ENCODE assay signal across 9 cellular contexts in genomic region chr16:55494994-55495421, GRCh38. TPM values are rescaled to one million over a fixed set of nuclear protein-coding genes. Genes with fewer than 3 reads are reported as not detected.
DNase-seq lines count a peak whose midpoint lies in the region; ATAC-seq, FAIRE-seq and TF ChIP-seq lines count a peak whose summit lies in the region.
"Had no signal": no experiment of that assay in that cellular context is flagged by ENCODE, and none has a peak within 500 bp of the region (broad histone marks: within the 10 kb centered on the region; RNA-seq: fewer than 3 reads in every experiment).

No MANE protein-coding gene starts in this region.

- no peaks in the 10 kb centered on the region for H3K79me1 ChIP-seq in neuronal stem cell (ENCODE audit: low read depth, low read length)

- intact Hi-C loops in left ventricle myocardium inferior (cut with micrococcal nuclease) (loop anchor here (10.0 kb wide), 1 partner anchor 210 kb away; no protein-coding TSS in a partner anchor), sigmoid colon (cut with DNase I) (loop anchor here (10.0 kb wide), 1 partner anchor 210 kb away; no protein-coding TSS in a partner anchor)

- no peak overlapping the region for H3K27ac ChIP-seq in HEK293 (ENCODE audit: extremely low read depth, low read depth, low read length)
- no peak overlapping the region for H3K27ac ChIP-seq in VCaP
- H3K27ac ChIP-seq in left ventricle myocardium inferior (replicated peaks): peak overlapping the region; percentile 34
- H3K27ac ChIP-seq in sigmoid colon: peak overlapping the region in 1 of 4 donors; percentile 27
- no peak overlapping the region for H3K27ac ChIP-seq in neuronal stem cell (replicated peaks; ENCODE audit: low read length)

- H3K4me3 ChIP-seq in HEK293 (ENCODE audit: low read depth, low read length) (no peak overlapping the region), left ventricle myocardium inferior (no peak overlapping the region), sigmoid colon (no peak overlapping the region), neuronal stem cell (ENCODE audit: low read length in 2 of 2) (no peak overlapping the region)

- DNase-seq in left ventricle myocardium inferior: no peak
- peak; percentile 75 for DNase-seq in sigmoid colon
- DNase-seq in neuronal stem cell (ENCODE audit: low spot score): no peak
- no peak for DNase-seq in GM19239 (ENCODE audit: insufficient read length, low spot score)

- POLR2A ChIA-PET in HEK293 (lab: Yijun Ruan, JAX): no interaction called here

- H3K36me3 ChIP-seq in HEK293 (ENCODE audit: control insufficient read depth in 2 of 2, insufficient read depth in 1 of 2, low read length in 2 of 2) (peaks cover 0 to 38% of the 10 kb centered on the region in 2 experiments; a peak in 1 of 3 replicates), left ventricle myocardium inferior (peaks cover 7% of the 10 kb centered on the region), sigmoid colon (peaks cover 0 to 16% (median 0%) of the 10 kb centered on the region in 4 donors), neuronal stem cell (replicated peaks in 1 of 2; ENCODE audit: control insufficient read depth in 2 of 2, insufficient read depth in 2 of 2, low read length in 2 of 2) (peaks cover 6 to 92% of the 10 kb centered on the region in 2 donors)

- CTCF ChIA-PET in HEK293 (lab: Yijun Ruan, JAX): interaction anchor here (0.6 to 5.5 kb wide), 8 partner anchors 30 to 210 kb away, joined by 3 to 30 read pairs (median 3); no protein-coding TSS in a partner anchor

- no peak for ATAC-seq in GM21786 (IDR thresholded peaks at IDR 0.05; ENCODE audit: unreplicated experiment)
- ATAC-seq in HG02588 (IDR thresholded peaks at IDR 0.05; ENCODE audit: unreplicated experiment): no peak

- no peak overlapping the region for H4K8ac ChIP-seq in neuronal stem cell (ENCODE audit: low read depth, low read length)

- no peak overlapping the region for H3K23ac ChIP-seq in neuronal stem cell (ENCODE audit: low read depth, low read length, poor library complexity)

- no peak overlapping the region for H3K14ac ChIP-seq in neuronal stem cell (ENCODE audit: low read length)

- H2AK5ac ChIP-seq in neuronal stem cell (ENCODE audit: low read depth, low read length): no peak overlapping the region

- no peaks in the 10 kb centered on the region for H3K9me3 ChIP-seq in HEK293 (ENCODE audit: control insufficient read depth, insufficient read depth, low read depth, low read length)
- no peaks in the 10 kb centered on the region for H3K9me3 ChIP-seq in left ventricle myocardium inferior (replicated peaks)
- H3K9me3 ChIP-seq in sigmoid colon: no peaks in the 10 kb centered on the region
- H3K9me3 ChIP-seq in neuronal stem cell (replicated peaks in 1 of 2; ENCODE audit: control insufficient read depth in 2 of 2, insufficient read depth in 1 of 2, low read depth in 1 of 2, low read length in 2 of 2): no peaks in the 10 kb centered on the region

- H3K27me3 ChIP-seq in left ventricle myocardium inferior (ENCODE audit: low read depth) (no peaks in the 10 kb centered on the region), sigmoid colon (no peaks in the 10 kb centered on the region), neuronal stem cell (ENCODE audit: control insufficient read depth in 3 of 3, insufficient read depth in 3 of 3, low read depth in 1 of 3, low read length in 3 of 3) (no peaks in the 10 kb centered on the region)

- H3K4me2 ChIP-seq in neuronal stem cell (ENCODE audit: insufficient read depth, low read length, poor library complexity, severe bottlenecking): no peak overlapping the region

- H3K4me1 ChIP-seq in HEK293 (ENCODE audit: control insufficient read depth, insufficient read depth, low read length) (peaks cover 8% of the 10 kb centered on the region; the same call in 1 of the 2 replicates), left ventricle myocardium inferior (peaks cover 44% of the 10 kb centered on the region), sigmoid colon (peaks cover 0 to 21% (median 16%) of the 10 kb centered on the region in 4 donors), neuronal stem cell (ENCODE audit: control insufficient read depth in 2 of 2, insufficient read depth in 1 of 2, low read depth in 1 of 2, low read length in 2 of 2) (peaks cover 5 to 14% of the 10 kb centered on the region in 2 donors)

- no peak overlapping the region for H4K91ac ChIP-seq in neuronal stem cell (ENCODE audit: low read depth, low read length, poor library complexity)

- H2AFZ ChIP-seq in neuronal stem cell (ENCODE audit: low read length): no peak overlapping the region

- no peak for TF ChIP-seq POLR2A in sigmoid colon (IDR thresholded peaks at IDR 0.05)

- no peak overlapping the region for H3K18ac ChIP-seq in neuronal stem cell (ENCODE audit: low read length)

- H3K4ac ChIP-seq in neuronal stem cell (ENCODE audit: low read length): no peak overlapping the region

- TF ChIP-seq EP300 in sigmoid colon (IDR thresholded peaks at IDR 0.05): no peak

- no peak overlapping the region for H3K9ac ChIP-seq in neuronal stem cell (ENCODE audit: low read depth, low read length, poor library complexity)

- WGBS in sigmoid colon, 2 donors: 28 to 37% methylated on average over 3 of the region's 3 CpGs
- WGBS in neuronal stem cell (ENCODE audit: extremely low coverage in 2 of 2, insufficient read length in 2 of 2, insufficient replicate concordance in 1 of 2), 2 donors: no CpG with 5 or more reads among the region's 3 CpGs

- no peak overlapping the region for H2BK15ac ChIP-seq in neuronal stem cell (ENCODE audit: low read length)

- no peak overlapping the region for H2BK5ac ChIP-seq in neuronal stem cell (ENCODE audit: low read length)

- FAIRE-seq in GM19239 (lab: Jason Lieb, UNC): no peak

- no peak overlapping the region for H2BK12ac ChIP-seq in neuronal stem cell (ENCODE audit: low read length)

- TF ChIP-seq CTCF in HEK293 (tag by site-specific recombination; IDR thresholded peaks at IDR 0.05): peak; percentile 61
- peak; percentile 40 for TF ChIP-seq CTCF in VCaP (conservative IDR thresholded peaks at IDR 0.05)
- TF ChIP-seq CTCF in left ventricle myocardium inferior (IDR thresholded peaks at IDR 0.05; ENCODE audit: borderline replicate concordance): peak; percentile 63
- peak in 2 of 4 experiments; percentile 26 to 30 for TF ChIP-seq CTCF in sigmoid colon (IDR thresholded peaks at IDR 0.05)

- H2BK120ac ChIP-seq in neuronal stem cell (ENCODE audit: low read depth, low read length): no peak overlapping the region

TF ChIP-seq in HEK293, 187 proteins besides CTCF, POLR2A, EP300 and RAD21 (continues in another document):
- TF ChIP-seq ZNF48 (tag by site-specific recombination; IDR thresholded peaks at IDR 0.05) (no peak), ZNF654 (tag by site-specific recombination; IDR thresholded peaks at IDR 0.05; ENCODE audit: low read depth) (peak; percentile 57), ZFP41 (tag by site-specific recombination; IDR thresholded peaks at IDR 0.05; ENCODE audit: borderline replicate concordance) (no peak), AEBP2 (tag by site-specific recombination; IDR thresholded peaks at IDR 0.05; ENCODE audit: borderline replicate concordance) (no peak), ZNF19 (tag by site-specific recombination; IDR thresholded peaks at IDR 0.05; ENCODE audit: low read depth) (no peak), ZNF670 (tag by site-specific recombination; IDR thresholded peaks at IDR 0.05; ENCODE audit: low read depth) (no peak), ZNF426 (tag by site-specific recombination; IDR thresholded peaks at IDR 0.05) (no peak), ZNF488 (tag by site-specific recombination; IDR thresholded peaks at IDR 0.05) (no peak), ZNF645 (tag by site-specific recombination; IDR thresholded peaks at IDR 0.05) (no peak), ZNF366 (tag by site-specific recombination; conservative IDR thresholded peaks at IDR 0.05) (no peak), ZNF658 (tag by site-specific recombination; IDR thresholded peaks at IDR 0.05) (no peak), ZNF664 (tag by site-specific recombination; IDR thresholded peaks at IDR 0.05) (no peak), ZNF248 (tag by site-specific recombination; IDR thresholded peaks at IDR 0.05) (no peak), ZNF600 (tag by site-specific recombination; IDR thresholded peaks at IDR 0.05) (peak; percentile 65), KLF8 (tag by site-specific recombination; IDR thresholded peaks at IDR 0.05) (no peak), ZNF621 (tag by site-specific recombination; IDR thresholded peaks at IDR 0.05) (no peak)

RNA-seq across cellular contexts. Expression of gene LPCAT2, which starts 13.9 kb away (rescaled TPM):
- total RNA-seq in left ventricle myocardium inferior (6.9 TPM), sigmoid colon (10 to 100 TPM in 1 of 4 donors, 1 to 10 TPM in 3; 6.6 to 12.8 (median 9.4) TPM)
- polyA plus RNA-seq in sigmoid colon: 1 to 10 TPM; 1.2 to 6.3 (median 2.3) TPM
- polyA plus RNA-seq in neuronal stem cell (2013, experiment 1 of 2): 5.8 TPM
- 5.2 TPM for polyA plus RNA-seq in neuronal stem cell (2013, experiment 2 of 2)
- polyA plus RNA-seq: IgD-negative memory B cell had no signal

RNA-seq across cellular contexts. Expression of gene MMP2, which starts 16.0 kb away (rescaled TPM):
- 87.4 TPM for total RNA-seq in left ventricle myocardium inferior
- total RNA-seq in sigmoid colon: 100 to 1,000 TPM; 142 to 280 (median 175) TPM
- polyA plus RNA-seq in sigmoid colon: 10 to 100 TPM in 2 of 3 donors, 1 to 10 TPM in 1; 7.2 to 47.1 (median 38.4) TPM
- polyA plus RNA-seq in neuronal stem cell (2013, experiment 1 of 2): 26.6 TPM
- 25.9 TPM for polyA plus RNA-seq in neuronal stem cell (2013, experiment 2 of 2)
- polyA plus RNA-seq: IgD-negative memory B cell had no signal
